ENCODE assay signal across 8 cellular contexts in genomic region chr1:96596226-96596625, GRCh38.
DNase-seq lines count a peak whose midpoint lies in the region; ATAC-seq and TF ChIP-seq lines count a peak whose summit lies in the region.

No MANE protein-coding gene starts in this region.

- H3K9me3 Mint-ChIP-seq in endothelial cell (ENCODE audit: unreplicated experiment): no peaks in the 10 kb centered on the region

- H3K27ac ChIP-seq in PC-3 (ENCODE audit: low read length) (no peak overlapping the region), smooth muscle cell (ENCODE audit: low read depth) (no peak overlapping the region), gastroesophageal sphincter (no peak overlapping the region)

- ATAC-seq in GM18498 (IDR thresholded peaks at IDR 0.05; ENCODE audit: unreplicated experiment): peak; percentile 65
- peak; percentile 77 for ATAC-seq in HG02973 (IDR thresholded peaks at IDR 0.05; ENCODE audit: unreplicated experiment)
- peak; percentile 64 for ATAC-seq in PC-3
- no peak for ATAC-seq in gastroesophageal sphincter

- H3K36me3 Mint-ChIP-seq in endothelial cell (ENCODE audit: low read depth, unreplicated experiment): no peaks in the 10 kb centered on the region

- intact Hi-C loops in PC-3 (cut with micrococcal nuclease): loop anchor here (10.0 kb wide), 1 partner anchor 361 kb away; no protein-coding TSS in a partner anchor

- no peak overlapping the region for H3K4me3 Mint-ChIP-seq in endothelial cell (ENCODE audit: unreplicated experiment)

- no peak overlapping the region for H2AFZ ChIP-seq in PC-3 (ENCODE audit: low read length)
- no peak overlapping the region for H2AFZ ChIP-seq in smooth muscle cell (ENCODE audit: low read depth)

- no peaks in the 10 kb centered on the region for H3K9me2 ChIP-seq in PC-3 (replicated peaks; ENCODE audit: low read length)

- no peaks in the 10 kb centered on the region for H3F3A ChIP-seq in PC-3 (ENCODE audit: low read length, unreplicated experiment)
- H3F3A ChIP-seq in smooth muscle cell (ENCODE audit: low read depth): no peaks in the 10 kb centered on the region

- no TSS peak for BruUV-seq in PC-3 (replicated peaks; lab: Mats Ljungman, UMichigan)

- H3K4me1 Mint-ChIP-seq in endothelial cell (ENCODE audit: unreplicated experiment): no peaks in the 10 kb centered on the region

- H4K20me1 ChIP-seq in PC-3 (ENCODE audit: low read length) (no peaks in the 10 kb centered on the region), smooth muscle cell (ENCODE audit: low read depth) (no peaks in the 10 kb centered on the region)

- H3K9ac ChIP-seq in PC-3 (ENCODE audit: low read length) (no peak overlapping the region), smooth muscle cell (ENCODE audit: low read depth) (no peak overlapping the region)

- H3K27ac Mint-ChIP-seq in endothelial cell (ENCODE audit: unreplicated experiment): no peak overlapping the region

- H3K27me3 ChIP-seq in PC-3 (ENCODE audit: low read length) (peaks cover 4% of the 10 kb centered on the region; the same call in 1 of the 2 replicates), smooth muscle cell (ENCODE audit: low read depth) (no peaks in the 10 kb centered on the region), gastroesophageal sphincter (no peaks in the 10 kb centered on the region)

- H3K4me2 ChIP-seq in PC-3 (ENCODE audit: low read length) (no peak overlapping the region), smooth muscle cell (no peak overlapping the region)

- POLR2A ChIA-PET in PC-3 (lab: Charles Lee; ENCODE audit: unreplicated experiment): no interaction called here

- H3K79me2 ChIP-seq in PC-3 (ENCODE audit: low read length) (no peaks in the 10 kb centered on the region), smooth muscle cell (ENCODE audit: low read depth) (no peaks in the 10 kb centered on the region)

- H3K4me1 ChIP-seq in PC-3 (ENCODE audit: insufficient read depth, low read length) (no peaks in the 10 kb centered on the region), smooth muscle cell (ENCODE audit: low read depth) (no peaks in the 10 kb centered on the region), gastroesophageal sphincter (peaks cover 5 to 30% (median 5%) of the 10 kb centered on the region in 3 donors)

- H3K27me3 Mint-ChIP-seq in endothelial cell (ENCODE audit: unreplicated experiment): peaks cover 2% of the 10 kb centered on the region

- no peak overlapping the region for H3K4me3 ChIP-seq in AG10803 (ENCODE audit: low read length)
- H3K4me3 ChIP-seq in PC-3 (ENCODE audit: low read length): no peak overlapping the region
- no peak overlapping the region for H3K4me3 ChIP-seq in smooth muscle cell
- H3K4me3 ChIP-seq in gastroesophageal sphincter: no peak overlapping the region

- TF ChIP-seq CTCF in AG10803 (conservative IDR thresholded peaks at IDR 0.05; ENCODE audit: low read length): peak; percentile 56
- peak; percentile 83 for TF ChIP-seq CTCF in PC-3 (conservative IDR thresholded peaks at IDR 0.05; ENCODE audit: low read depth, low read length)
- TF ChIP-seq CTCF in endothelial cell (IDR thresholded peaks at IDR 0.05; ENCODE audit: unreplicated experiment): peak; percentile 53
- TF ChIP-seq CTCF in smooth muscle cell (IDR thresholded peaks at IDR 0.05; ENCODE audit: borderline replicate concordance, insufficient read depth, poor library complexity, severe bottlenecking): peak; percentile 40
- peak in 1 of 4 experiments; percentile 29 for TF ChIP-seq CTCF in gastroesophageal sphincter (IDR thresholded peaks at IDR 0.05)

- peak; percentile 10 for DNase-seq in AG10803 (ENCODE audit: low read depth)
- DNase-seq in PC-3: peak; percentile 55
- peak; percentile 61 for DNase-seq in endothelial cell (ENCODE audit: low spot score)
- no peak for DNase-seq in smooth muscle cell (lab: John Stamatoyannopoulos, UW; ENCODE audit: unreplicated experiment)
- no peak for DNase-seq in NCI-H1105 (lab: John Stamatoyannopoulos, UW)

- H3K36me3 ChIP-seq in PC-3 (ENCODE audit: low read depth, low read length) (no peaks in the 10 kb centered on the region), smooth muscle cell (ENCODE audit: low read depth) (no peaks in the 10 kb centered on the region), gastroesophageal sphincter (no peaks in the 10 kb centered on the region)

- no peak for TF ChIP-seq POLR2A in gastroesophageal sphincter (IDR thresholded peaks at IDR 0.05)

- WGBS in smooth muscle cell (ENCODE audit: low lambda C conversion rate): 38% methylated on average over 4 of the region's 4 CpGs
- WGBS in gastroesophageal sphincter (ENCODE audit: low coverage in 1 of 2), 2 donors: 58 to 67% methylated on average over 4 of the region's 4 CpGs

- H3K9me3 ChIP-seq in PC-3 (ENCODE audit: low read length): no peaks in the 10 kb centered on the region
- H3K9me3 ChIP-seq in smooth muscle cell (replicated peaks; ENCODE audit: low read depth): no peaks in the 10 kb centered on the region
- H3K9me3 ChIP-seq in gastroesophageal sphincter: no peaks in the 10 kb centered on the region

- CTCF ChIA-PET in PC-3 (lab: Charles Lee): interaction anchor here (0.6 to 0.8 kb wide), 2 partner anchors 303 to 319 kb away, joined by 3 to 6 read pairs; no protein-coding TSS in a partner anchor

- no peak for TF ChIP-seq EP300 in gastroesophageal sphincter (IDR thresholded peaks at IDR 0.05)

Comparison
In these comparisons a context has a peak if more than half of its experiments do, and no peak if none do; other contexts are left out.
1. DNase-seq: peak in AG10803 (single experiment), PC-3 (single experiment) and endothelial cell (single experiment); none in smooth muscle cell (single experiment) and NCI-H1105 (single experiment).